In genomic region chr22:29798318-29798717, GRCh38 we compare ENCODE assay signal across 11 cellular contexts. TPM values are rescaled to one million over a fixed set of nuclear protein-coding genes. Genes with fewer than 3 reads are reported as not detected.
DNase-seq lines count a peak whose midpoint lies in the region; ATAC-seq, FAIRE-seq and TF ChIP-seq lines count a peak whose summit lies in the region.
"Had no signal": no experiment of that assay in that cellular context is flagged by ENCODE, and none has a peak within 500 bp of the region (broad histone marks: within the 10 kb centered on the region; RNA-seq: fewer than 3 reads in every experiment).

No MANE protein-coding gene starts in this region.

- peak overlapping the region; percentile 100 for H2BK120ac ChIP-seq in mesenchymal stem cell (ENCODE audit: low read depth, low read length)

- H4K8ac ChIP-seq in mesenchymal stem cell (ENCODE audit: low read length): peak overlapping the region; percentile 78

- WGBS in A549 (ENCODE audit: missing lambda C conversion rate): 97% methylated on average over 6 of the region's 6 CpGs
- 39% methylated on average over 6 of the region's 6 CpGs for WGBS in mesenchymal stem cell

- H3K4me3 ChIP-seq in A549 (no peak overlapping the region), GM12865 (ENCODE audit: low read depth, low read length) (no peak overlapping the region), mesenchymal stem cell (ENCODE audit: insufficient read depth in 1 of 2, low read depth in 1 of 2, low read length in 2 of 2) (peak overlapping the region in 1 of 2 experiments; percentile 21)

- H3K14ac ChIP-seq in mesenchymal stem cell (ENCODE audit: low read length in 2 of 2): peak overlapping the region in 1 of 2 experiments; percentile 61

- no peaks in the 10 kb centered on the region for H3K27me3 Mint-ChIP-seq in activated CD8-positive, alpha-beta T cell treated with anti-CD3 and anti-CD28 coated beads, Interleukin-2, amount 10 ng/mL, durations not matched to agents 7 days and 5 days (ENCODE audit: low read depth)

- H3K18ac ChIP-seq in mesenchymal stem cell (ENCODE audit: low read depth in 1 of 2, low read length in 2 of 2): peak overlapping the region; percentile 91 to 100

- H3K9me3 Mint-ChIP-seq in activated CD8-positive, alpha-beta T cell treated with anti-CD3 and anti-CD28 coated beads, Interleukin-2, amount 10 ng/mL, durations not matched to agents 7 days and 5 days (ENCODE audit: insufficient read depth): no peaks in the 10 kb centered on the region

- H3K27ac Mint-ChIP-seq in activated CD8-positive, alpha-beta T cell treated with anti-CD3 and anti-CD28 coated beads, Interleukin-2, amount 10 ng/mL, durations not matched to agents 7 days and 5 days: peak overlapping the region; percentile 85

- H2BK15ac ChIP-seq in mesenchymal stem cell (ENCODE audit: low read depth, poor library complexity, severe bottlenecking): peak overlapping the region; percentile 44

- H2AK5ac ChIP-seq in mesenchymal stem cell (ENCODE audit: low read length, severe bottlenecking): peak overlapping the region; percentile 71

- H3K4me2 ChIP-seq in A549 (peak overlapping the region; percentile 66), mesenchymal stem cell (ENCODE audit: low read length, poor library complexity, severe bottlenecking) (no peak overlapping the region)

- H3K79me1 ChIP-seq in mesenchymal stem cell (replicated peaks; ENCODE audit: low read length, poor library complexity, severe bottlenecking): peaks cover 5% of the 10 kb centered on the region

- H2BK5ac ChIP-seq in mesenchymal stem cell (ENCODE audit: low read depth, low read length, poor library complexity, severe bottlenecking): no peak overlapping the region

- no peak for DNase-seq in A549 (ENCODE audit: low read depth in 1 of 2, low spot score in 1 of 2)
- DNase-seq in GM12865 (ENCODE audit: low read depth): peak; percentile 68
- no peak for DNase-seq in activated CD8-positive, alpha-beta T cell treated with anti-CD3 and anti-CD28 coated beads, Interleukin-2, amount 10 ng/mL, durations not matched to agents 7 days and 5 days
- peak; percentile 59 for DNase-seq in mesenchymal stem cell
- no peak for DNase-seq in NCI-H345 (lab: John Stamatoyannopoulos, UW)
- DNase-seq in NCI-H774 (lab: John Stamatoyannopoulos, UW): no peak
- DNase-seq in DMS153 (lab: John Stamatoyannopoulos, UW): no peak
- no peak for DNase-seq in NCI-H1930 (lab: John Stamatoyannopoulos, UW)
- DNase-seq: activated CD4-positive, alpha-beta T cell treated with anti-CD3 and anti-CD28 coated beads, Interleukin-2, amount 50 U/mL, for 4 hours; cerebellar nuclear complex; NCI-H526 treated with DMSO at 0.1 percent for 48 hours had no signal

- H3K36me3 Mint-ChIP-seq in activated CD8-positive, alpha-beta T cell treated with anti-CD3 and anti-CD28 coated beads, Interleukin-2, amount 10 ng/mL, durations not matched to agents 7 days and 5 days (ENCODE audit: low read depth): peaks cover 56% of the 10 kb centered on the region

- no peak for TF ChIP-seq POLR2A in A549 (IDR thresholded peaks at IDR 0.05; ENCODE audit: low read length)

- peak overlapping the region; percentile 1 for H3K4me3 Mint-ChIP-seq in activated CD8-positive, alpha-beta T cell treated with anti-CD3 and anti-CD28 coated beads, Interleukin-2, amount 10 ng/mL, durations not matched to agents 7 days and 5 days

- CTCF ChIA-PET in A549 (lab: Yijun Ruan, JAX): interaction anchor here (0.7 kb wide), 2 partner anchors 9 to 27 kb away, joined by 3 read pairs; no protein-coding TSS in a partner anchor
- CTCF ChIA-PET in activated CD8-positive, alpha-beta T cell treated with anti-CD3 and anti-CD28 coated beads, Interleukin-2, amount 10 ng/mL, durations not matched to agents 7 days and 5 days (lab: Charles Lee): no interaction called here

- no peak for ATAC-seq in A549
- no peak for ATAC-seq in activated CD8-positive, alpha-beta T cell treated with anti-CD3 and anti-CD28 coated beads, Interleukin-2, amount 10 ng/mL, durations not matched to agents 7 days and 5 days

- POLR2A ChIA-PET in A549 (lab: Yijun Ruan, JAX): no interaction called here
- POLR2A ChIA-PET in activated CD8-positive, alpha-beta T cell treated with anti-CD3 and anti-CD28 coated beads, Interleukin-2, amount 10 ng/mL, durations not matched to agents 7 days and 5 days (lab: Charles Lee): no interaction called here

- H3K23ac ChIP-seq in mesenchymal stem cell (ENCODE audit: low read length in 2 of 2): peak overlapping the region in 1 of 2 experiments; percentile 84

- H3K27ac ChIP-seq in A549: peak overlapping the region; percentile 97
- H3K27ac ChIP-seq in mesenchymal stem cell (ENCODE audit: low read length, poor library complexity, severe bottlenecking): no peak overlapping the region

- H3K27me3 ChIP-seq in mesenchymal stem cell (ENCODE audit: control insufficient read depth in 1 of 2, insufficient read depth in 1 of 2, low read length in 2 of 2): no peaks in the 10 kb centered on the region

- no peak for TF ChIP-seq EP300 in A549 (IDR thresholded peaks at IDR 0.05)

- H3K36me3 ChIP-seq in mesenchymal stem cell (ENCODE audit: control insufficient read depth in 1 of 2, insufficient read depth in 2 of 2, low read depth in 1 of 2, low read length in 2 of 2): peaks cover 57 to 70% of the 10 kb centered on the region in 2 experiments

- H4K91ac ChIP-seq in mesenchymal stem cell (ENCODE audit: low read length): peak overlapping the region; percentile 98

- H3K4me1 Mint-ChIP-seq in activated CD8-positive, alpha-beta T cell treated with anti-CD3 and anti-CD28 coated beads, Interleukin-2, amount 10 ng/mL, durations not matched to agents 7 days and 5 days (ENCODE audit: low read depth): peaks cover 39% of the 10 kb centered on the region

- no peak for FAIRE-seq in A549 (lab: Jason Lieb, UNC)

- H3K4me1 ChIP-seq in A549 (peaks cover 22% of the 10 kb centered on the region), mesenchymal stem cell (ENCODE audit: control insufficient read depth, insufficient read depth, low read depth, low read length) (peaks cover 13% of the 10 kb centered on the region)

- H2BK12ac ChIP-seq in mesenchymal stem cell (ENCODE audit: low read length in 2 of 2): peak overlapping the region; percentile 100

- TF ChIP-seq RAD21 in A549 (conservative IDR thresholded peaks at IDR 0.05 in 1 of 2, IDR thresholded peaks at IDR 0.05 in 1 of 2): no peak

- TF ChIP-seq CTCF in A549 (IDR thresholded peaks at IDR 0.05) (no peak), GM12865 (IDR thresholded peaks at IDR 0.05; ENCODE audit: insufficient read depth, low read depth, low read length, missing control alignments) (no peak)

- H3K4ac ChIP-seq in mesenchymal stem cell (ENCODE audit: low read depth in 1 of 2, low read length in 2 of 2): peak overlapping the region; percentile 13 to 100

- no peaks in the 10 kb centered on the region for H3K9me3 ChIP-seq in A549
- no peaks in the 10 kb centered on the region for H3K9me3 ChIP-seq in mesenchymal stem cell (ENCODE audit: control insufficient read depth, low read length)

- H2AFZ ChIP-seq in mesenchymal stem cell (ENCODE audit: low read depth, low read length): no peak overlapping the region

- H3K9ac ChIP-seq in mesenchymal stem cell (ENCODE audit: low read length): peak overlapping the region; percentile 58

TF ChIP-seq in A549, 52 proteins besides CTCF, POLR2A, EP300 and RAD21 (continues in another document):
- TF ChIP-seq RARB (CRISPR knock-in tag; IDR thresholded peaks at IDR 0.05): no peak
- TF ChIP-seq RCOR1 (IDR thresholded peaks at IDR 0.05; ENCODE audit: low read depth, low read length): no peak
- no peak for TF ChIP-seq HDAC2 (IDR thresholded peaks at IDR 0.05)
- no peak for TF ChIP-seq PBX3 (IDR thresholded peaks at IDR 0.05)

RNA-seq across cellular contexts. Expression of gene UQCR10, which starts 31.1 kb away (rescaled TPM):
- polyA plus RNA-seq in A549 (2011; rRNA removed): 115 and 143 TPM in 2 replicates
- 241 and 269 TPM in 2 replicates for polyA plus RNA-seq in A549 (2012; cell fraction: cytosol; rRNA removed)
- 93.8 and 119 TPM in 2 replicates for polyA plus RNA-seq in A549 (2012; cell fraction: nucleus; rRNA removed)
- 171 to 204 TPM (median 179 TPM) in 3 replicates for polyA plus RNA-seq in A549 (2017; fragmentation: RNase III; extraction: RNeasy Plus Mini Kit Qiagen cat#74134 plus additional on column Dnase treatment)
- polyA minus RNA-seq in A549 (2011; rRNA and poly(A)+ RNA removed): 87.4 and 95.5 TPM in 2 replicates
- total RNA-seq in activated CD8-positive, alpha-beta T cell treated with anti-CD3 and anti-CD28 coated beads, Interleukin-2, amount 10 ng/mL, durations not matched to agents 7 days and 5 days: 100 to 1,000 TPM; 102 to 103 TPM
- polyA plus RNA-seq in mesenchymal stem cell (2013, experiment 1 of 2): 145 TPM
- 148 TPM for polyA plus RNA-seq in mesenchymal stem cell (2013, experiment 2 of 2)

RNA-seq across cellular contexts. Expression of gene ZMAT5, which starts 31.5 kb away (rescaled TPM):
- 13.3 and 14.5 TPM in 2 replicates for polyA plus RNA-seq in A549 (2011; rRNA removed)
- 24.6 and 31.0 TPM in 2 replicates for polyA plus RNA-seq in A549 (2012; cell fraction: cytosol; rRNA removed)
- 18.2 and 25.6 TPM in 2 replicates for polyA plus RNA-seq in A549 (2012; cell fraction: nucleus; rRNA removed)
- polyA plus RNA-seq in A549 (2017; fragmentation: RNase III; extraction: RNeasy Plus Mini Kit Qiagen cat#74134 plus additional on column Dnase treatment): 11.4 to 13.0 TPM (median 13.0 TPM) in 3 replicates
- 7.6 and 8.2 TPM in 2 replicates for polyA minus RNA-seq in A549 (2011; rRNA and poly(A)+ RNA removed)
- total RNA-seq in activated CD8-positive, alpha-beta T cell treated with anti-CD3 and anti-CD28 coated beads, Interleukin-2, amount 10 ng/mL, durations not matched to agents 7 days and 5 days: 10 to 100 TPM; 19.0 to 21.8 TPM
- 30.6 TPM for polyA plus RNA-seq in mesenchymal stem cell (2013, experiment 1 of 2)
- 33.0 TPM for polyA plus RNA-seq in mesenchymal stem cell (2013, experiment 2 of 2)

RNA-seq across cellular contexts. Expression of gene ASCC2, which starts 39.8 kb away (rescaled TPM):
- polyA plus RNA-seq in A549 (2011; rRNA removed) (31.6 and 38.0 TPM in 2 replicates), A549 (2017; fragmentation: RNase III; extraction: RNeasy Plus Mini Kit Qiagen cat#74134 plus additional on column Dnase treatment) (24.9 to 27.2 TPM (median 26.8 TPM) in 3 replicates)
- polyA plus RNA-seq in A549 (2012; cell fraction: cytosol; rRNA removed): 38.4 and 40.1 TPM in 2 replicates
- 44.8 and 50.3 TPM in 2 replicates for polyA plus RNA-seq in A549 (2012; cell fraction: nucleus; rRNA removed)
- 47.1 and 48.2 TPM in 2 replicates for polyA minus RNA-seq in A549 (2011; rRNA and poly(A)+ RNA removed)
- total RNA-seq in activated CD8-positive, alpha-beta T cell treated with anti-CD3 and anti-CD28 coated beads, Interleukin-2, amount 10 ng/mL, durations not matched to agents 7 days and 5 days: 10 to 100 TPM; 86.5 to 91.4 TPM
- polyA plus RNA-seq in mesenchymal stem cell (2013, experiment 1 of 2): 43.5 TPM
- polyA plus RNA-seq in mesenchymal stem cell (2013, experiment 2 of 2): 43.8 TPM

Comparison
In these comparisons a context has a peak if more than half of its experiments do, and no peak if none do; other contexts are left out.
1. DNase-seq: peak in GM12865 (single experiment) and mesenchymal stem cell (single experiment); none in A549 (0 of 2), activated CD8-positive, alpha-beta T cell treated with anti-CD3 and anti-CD28 coated beads, Interleukin-2, amount 10 ng/mL, durations not matched to agents 7 days and 5 days (single experiment), NCI-H345 (single experiment), NCI-H774 (single experiment), DMS153 (single experiment) and NCI-H1930 (0 of 2).